ENCODE assay signal across 7 cellular contexts in the genomic region with DNA sequence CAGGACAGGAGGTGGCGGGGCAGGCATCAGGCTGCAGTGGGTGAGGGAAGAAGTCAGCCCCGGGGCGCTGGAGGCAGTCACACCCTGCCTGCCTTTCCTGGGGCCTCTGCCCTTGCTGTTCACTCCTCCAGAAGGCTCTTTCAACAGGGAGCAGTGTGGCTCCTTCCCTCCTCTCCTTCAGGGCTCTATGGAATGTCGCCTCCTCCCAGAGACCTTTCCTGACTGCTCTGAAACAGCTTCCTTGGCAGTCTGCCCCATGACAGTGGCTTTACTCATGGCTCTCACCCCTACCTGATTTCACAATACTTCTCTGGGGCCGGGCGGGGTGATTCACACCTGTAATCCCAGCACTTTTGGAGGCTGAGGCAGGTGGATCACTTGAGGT. TPM values are rescaled to one million over a fixed set of nuclear protein-coding genes. Genes with fewer than 3 reads are reported as not detected.
DNase-seq lines count a peak whose midpoint lies in the region; ATAC-seq, FAIRE-seq and TF ChIP-seq lines count a peak whose summit lies in the region.

No MANE protein-coding gene starts in this region.

- H3K4me1 Mint-ChIP-seq in progenitor cell of endocrine pancreas (ENCODE audit: low read depth): peaks cover 4% of the 10 kb centered on the region

- ATAC-seq in HG03432 (IDR thresholded peaks at IDR 0.05; ENCODE audit: unreplicated experiment): no peak

- H3K27me3 Mint-ChIP-seq in progenitor cell of endocrine pancreas: peaks cover 4% of the 10 kb centered on the region

- no peaks in the 10 kb centered on the region for H3K36me3 Mint-ChIP-seq in progenitor cell of endocrine pancreas (ENCODE audit: insufficient read depth)

- no peak for TF ChIP-seq CTCF in progenitor cell of endocrine pancreas (IDR thresholded peaks at IDR 0.05; ENCODE audit: unreplicated experiment)

- no peak overlapping the region for H3K4me3 Mint-ChIP-seq in progenitor cell of endocrine pancreas (ENCODE audit: low read depth)

- no peaks in the 10 kb centered on the region for H3K9me3 Mint-ChIP-seq in progenitor cell of endocrine pancreas (ENCODE audit: low read depth)

- DNase-seq in HTR-8/SVneo (ENCODE audit: insufficient read length, low spot score) (peak; percentile 64), fibroblast of gingiva (ENCODE audit: low read depth) (peak; percentile 75), progenitor cell of endocrine pancreas (ENCODE audit: low spot score, unreplicated experiment) (no peak)
- peak; percentile 72 for DNase-seq in activated CD4-positive, alpha-beta T cell treated with anti-CD3 and anti-CD28 coated beads for 48 hours
- DNase-seq in stimulated activated CD4-positive, alpha-beta T cell treated with anti-CD3 and anti-CD28 coated beads, Interleukin-4, amount 100 ng/mL, for 24 hours: peak; percentile 57
- DNase-seq in activated CD4-positive, CD25-positive, alpha-beta regulatory T cell (lab: John Stamatoyannopoulos, UW): no peak

- no peak overlapping the region for H3K27ac Mint-ChIP-seq in progenitor cell of endocrine pancreas

- FAIRE-seq in HTR-8/SVneo (lab: Jason Lieb, UNC): no peak

RNA-seq across cellular contexts. Expression of gene RHOF, which starts 7.1 kb away (rescaled TPM):
- total RNA-seq in progenitor cell of endocrine pancreas: 36.0 and 37.5 TPM in 2 replicates

RNA-seq across cellular contexts. Expression of gene SETD1B, which starts 17.4 kb away (rescaled TPM):
- 27.2 and 28.6 TPM in 2 replicates for total RNA-seq in progenitor cell of endocrine pancreas

Comparison
In these comparisons a context has a peak if more than half of its experiments do, and no peak if none do; other contexts are left out.
1. DNase-seq: peak in HTR-8/SVneo (single experiment), activated CD4-positive, alpha-beta T cell treated with anti-CD3 and anti-CD28 coated beads for 48 hours (single experiment), fibroblast of gingiva (single experiment) and stimulated activated CD4-positive, alpha-beta T cell treated with anti-CD3 and anti-CD28 coated beads, Interleukin-4, amount 100 ng/mL, for 24 hours (single experiment); none in activated CD4-positive, CD25-positive, alpha-beta regulatory T cell (0 of 4) and progenitor cell of endocrine pancreas (single experiment).